ENCODE assay signal across 8 cellular contexts in genomic region chr17:79087428-79088143, GRCh38. TPM values are rescaled to one million over a fixed set of nuclear protein-coding genes. Genes with fewer than 3 reads are reported as not detected.
A peak's percentile ranks its signal among the peaks of the same experiment; 100 is the strongest.
DNase-seq lines count a peak whose midpoint lies in the region; ATAC-seq and TF ChIP-seq lines count a peak whose summit lies in the region.

No MANE protein-coding gene starts in this region.

- H3K27ac Mint-ChIP-seq in T-helper 2 cell treated with Interferon-gamma antibody and Interleukin-4, amounts not matched to agents 5 μg/mL and 100 μg/mL, for 36 hours = no peak overlapping the region

- no peak overlapping the region for H3K27ac ChIP-seq in right atrium auricular region
- H3K27ac ChIP-seq in sigmoid colon = no peak overlapping the region

- no peak overlapping the region for H3K4me3 Mint-ChIP-seq in T-helper 2 cell treated with Interferon-gamma antibody and Interleukin-4, amounts not matched to agents 5 μg/mL and 100 μg/mL, for 36 hours

- H3K9me3 ChIP-seq in right atrium auricular region = no peaks in the 10 kb centered on the region
- no peaks in the 10 kb centered on the region for H3K9me3 ChIP-seq in sigmoid colon

- TF ChIP-seq EP300 in sigmoid colon (IDR thresholded peaks at IDR 0.05) = no peak

- ATAC-seq in GM19467 (IDR thresholded peaks at IDR 0.05; ENCODE audit: unreplicated experiment) = no peak
- no peak for ATAC-seq in GM19463 (IDR thresholded peaks at IDR 0.05; ENCODE audit: unreplicated experiment)

- H3K9me3 Mint-ChIP-seq in T-helper 2 cell treated with Interferon-gamma antibody and Interleukin-4, amounts not matched to agents 5 μg/mL and 100 μg/mL, for 36 hours = no peaks in the 10 kb centered on the region

- peak; percentile 59 for DNase-seq in NB4 (ENCODE audit: low read depth)
- peak; percentile 53 for DNase-seq in T-helper 2 cell treated with Interferon-gamma antibody and Interleukin-4, amounts not matched to agents 5 μg/mL and 100 μg/mL, for 36 hours (ENCODE audit: low spot score)
- peak in 54 of 58 donors; percentile 10 to 80 (median 48) for DNase-seq in anterior cingulate cortex (lab: John Stamatoyannopoulos, UW)
- peak; percentile 68 for DNase-seq in right atrium auricular region (ENCODE audit: low spot score)
- DNase-seq in sigmoid colon = peak; percentile 88

- TF ChIP-seq POLR2A in NB4 (IDR thresholded peaks at IDR 0.05; ENCODE audit: extremely low read depth, insufficient read length) = no peak
- no peak for TF ChIP-seq POLR2A in sigmoid colon (IDR thresholded peaks at IDR 0.05)

- H3K27me3 ChIP-seq in right atrium auricular region (no peaks in the 10 kb centered on the region), sigmoid colon (no peaks in the 10 kb centered on the region)

- 42 to 53% methylated on average over 12 of the region's 12 CpGs for WGBS in sigmoid colon, 2 donors

- H3K4me3 ChIP-seq in NB4 (ENCODE audit: low read depth, low read length) = no peak overlapping the region
- H3K4me3 ChIP-seq in right atrium auricular region = no peak overlapping the region
- H3K4me3 ChIP-seq in sigmoid colon = no peak overlapping the region

- H3K4me1 Mint-ChIP-seq in T-helper 2 cell treated with Interferon-gamma antibody and Interleukin-4, amounts not matched to agents 5 μg/mL and 100 μg/mL, for 36 hours (ENCODE audit: low read depth) = no peaks in the 10 kb centered on the region

- TF ChIP-seq CTCF in GM12872 (IDR thresholded peaks at IDR 0.05; ENCODE audit: insufficient read depth, low read depth, low read length) = peak; percentile 95
- TF ChIP-seq CTCF in NB4 (IDR thresholded peaks at IDR 0.05; ENCODE audit: low read depth, low read length) = peak; percentile 87
- peak; percentile 90 to 93 for TF ChIP-seq CTCF in right atrium auricular region (IDR thresholded peaks at IDR 0.05)
- peak; percentile 74 to 92 (median 87) for TF ChIP-seq CTCF in sigmoid colon (IDR thresholded peaks at IDR 0.05)

- H3K27me3 Mint-ChIP-seq in T-helper 2 cell treated with Interferon-gamma antibody and Interleukin-4, amounts not matched to agents 5 μg/mL and 100 μg/mL, for 36 hours (ENCODE audit: low read depth) = peaks cover 3% of the 10 kb centered on the region

- H3K36me3 ChIP-seq in right atrium auricular region (peaks cover 35% of the 10 kb centered on the region), sigmoid colon (peaks cover 5 to 56% (median 12%) of the 10 kb centered on the region in 4 donors)

- no peaks in the 10 kb centered on the region for H3K36me3 Mint-ChIP-seq in T-helper 2 cell treated with Interferon-gamma antibody and Interleukin-4, amounts not matched to agents 5 μg/mL and 100 μg/mL, for 36 hours (ENCODE audit: low read depth)

- H3K4me1 ChIP-seq in right atrium auricular region = peaks cover 0 to 9% of the 10 kb centered on the region in 2 donors
- H3K4me1 ChIP-seq in sigmoid colon = peaks cover 0 to 15% (median 4%) of the 10 kb centered on the region in 4 donors

- intact Hi-C loops in sigmoid colon (cut with DNase I) = loop anchor here (1.0 kb wide), 1 partner anchor 305 kb away; no protein-coding TSS in a partner anchor

RNA-seq across cellular contexts. Expression of gene ENGASE, which starts 13.0 kb away (rescaled TPM):
- total RNA-seq in right atrium auricular region (10 to 100 TPM in 1 of 2 donors, 1 to 10 TPM in 1; 7.7 to 13.5 TPM), sigmoid colon (10 to 100 TPM; 14.3 to 26.3 (median 14.4) TPM)
- polyA plus RNA-seq in sigmoid colon = 10 to 100 TPM in 2 of 3 donors, 1 to 10 TPM in 1; 7.2 to 55.9 (median 10.6) TPM
